Comparison of ENCODE assay signal across 8 cellular contexts in genomic region chr16:67562918-67563707, GRCh38.
DNase-seq lines count a peak whose midpoint lies in the region; ATAC-seq and TF ChIP-seq lines count a peak whose summit lies in the region.

No MANE protein-coding gene starts in this region.

- H3K27me3 ChIP-seq in muscle layer of colon (ENCODE audit: control insufficient read depth in 1 of 2, insufficient read depth in 2 of 2, low read length in 2 of 2) = no peaks in the 10 kb centered on the region

- ATAC-seq in HG02840 (IDR thresholded peaks at IDR 0.05; ENCODE audit: low FRiP score, unreplicated experiment) = peak; percentile 18

- no peaks in the 10 kb centered on the region for H3K36me3 ChIP-seq in muscle layer of colon (ENCODE audit: insufficient read depth, low read length)

- peak; percentile 25 for TF ChIP-seq POLR2A in erythroblast (IDR thresholded peaks at IDR 0.05; ENCODE audit: low read length)

- peak overlapping the region; percentile 80 for H3K27ac ChIP-seq in muscle layer of colon (ENCODE audit: low read depth, low read length)

- H3K4me3 ChIP-seq in muscle layer of colon (ENCODE audit: low read depth in 1 of 2, low read length in 2 of 2) = peak overlapping the region; percentile 71 to 73

- H3K9me3 ChIP-seq in muscle layer of colon (ENCODE audit: low read length) = no peaks in the 10 kb centered on the region

- peak overlapping the region; percentile 51 for H3K9ac ChIP-seq in muscle layer of colon (ENCODE audit: low read length)

- peaks cover 22% of the 10 kb centered on the region for H3K4me1 ChIP-seq in muscle layer of colon (ENCODE audit: insufficient read depth, low read length)

- DNase-seq in NCI-H524 (lab: John Stamatoyannopoulos, UW) = peak; percentile 20 to 67
- DNase-seq in NCI-H524 treated with DMSO at 0.1 percent for 48 hours (lab: John Stamatoyannopoulos, UW) = no peak
- DNase-seq in NCI-H2171 treated with DMSO at 0.1 percent for 48 hours (lab: John Stamatoyannopoulos, UW) = peak; percentile 62
- DNase-seq in activated T-cell treated with anti-CD3 and anti-CD28 coated beads for 4 hours = peak; percentile 31
- peak; percentile 87 to 92 for DNase-seq in erythroblast (lab: John Stamatoyannopoulos, UW)
- DNase-seq in stimulated activated naive CD4-positive, alpha-beta T cell treated with Interleukin-2 at 50 U/mL for 16 hours (lab: John Stamatoyannopoulos, UW) = peak; percentile 52
